ENCODE assay signal across 9 cellular contexts in the genomic region with DNA sequence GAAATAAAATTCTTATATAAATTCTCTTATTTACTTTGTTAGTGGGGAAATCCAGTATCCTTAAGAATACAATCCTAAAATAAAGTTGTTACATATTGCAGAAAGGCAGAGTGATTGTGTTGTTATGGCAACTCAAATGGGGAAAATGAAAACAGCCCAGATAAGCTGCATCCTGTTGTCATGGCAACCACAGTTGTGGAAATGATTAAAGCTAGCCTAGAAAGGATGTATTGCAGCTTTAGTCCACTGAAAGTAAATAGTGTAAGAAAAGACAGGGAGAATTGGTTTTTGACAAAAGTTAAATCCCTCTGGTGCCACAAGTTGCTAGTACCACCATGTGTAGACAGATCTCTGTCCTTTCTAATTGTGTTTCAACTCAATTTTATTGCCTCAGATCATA. TPM values are rescaled to one million over a fixed set of nuclear protein-coding genes. Genes with fewer than 3 reads are reported as not detected.
DNase-seq lines count a peak whose midpoint lies in the region; ATAC-seq, FAIRE-seq and TF ChIP-seq lines count a peak whose summit lies in the region.
"Had no signal": no experiment of that assay in that cellular context is flagged by ENCODE, and none has a peak within 500 bp of the region (broad histone marks: within the 10 kb centered on the region; RNA-seq: fewer than 3 reads in every experiment).

No MANE protein-coding gene starts in this region.

- POLR2A ChIA-PET in A549 (lab: Yijun Ruan, JAX): no interaction called here
- POLR2A ChIA-PET in RWPE1 (lab: Yijun Ruan, JAX; ENCODE audit: low non-redundant PET): no interaction called here

- CTCF ChIA-PET in A549 (lab: Yijun Ruan, JAX) (interaction anchor here (0.5 to 1.1 kb wide), 4 partner anchors 23 to 204 kb away, joined by 3 to 4 read pairs (median 4); no protein-coding TSS in a partner anchor), RWPE1 (lab: Yijun Ruan, JAX) (interaction anchor here (0.8 kb wide), 2 partner anchors 9 to 17 kb away, joined by 3 read pairs; no protein-coding TSS in a partner anchor)

- FAIRE-seq in A549 (lab: Jason Lieb, UNC): no peak
- FAIRE-seq: frontal cortex had no signal

- DNase-seq in A549 (ENCODE audit: low read depth in 1 of 2, low spot score in 1 of 2) (peak; percentile 26 to 62), Caki2 (ENCODE audit: low read depth) (peak; percentile 22), RWPE1 (ENCODE audit: low spot score) (peak; percentile 26), fibroblast of pulmonary artery (ENCODE audit: low read depth) (peak; percentile 90), NCI-H187 (lab: John Stamatoyannopoulos, UW) (no peak), upper lobe of left lung (no peak), cerebellar nuclear complex (lab: John Stamatoyannopoulos, UW) (no peak), testis (no peak)

- no peak for TF ChIP-seq POLR2A in A549 (IDR thresholded peaks at IDR 0.05; ENCODE audit: low read length)
- no peak for TF ChIP-seq POLR2A in upper lobe of left lung (IDR thresholded peaks at IDR 0.05)
- TF ChIP-seq POLR2A in testis (IDR thresholded peaks at IDR 0.05): no peak

- peak in 1 of 2 experiments; percentile 64; a peak in 4 of 6 replicates for ATAC-seq in A549
- ATAC-seq in upper lobe of left lung (ENCODE audit: low FRiP score in 2 of 2): no peak

- TF ChIP-seq RAD21 in A549 (conservative IDR thresholded peaks at IDR 0.05 in 1 of 2, IDR thresholded peaks at IDR 0.05 in 1 of 2): no peak

- H3K9me3 ChIP-seq in A549 (no peaks in the 10 kb centered on the region), upper lobe of left lung (no peaks in the 10 kb centered on the region), testis (no peaks in the 10 kb centered on the region)

- H3K27me3 ChIP-seq in upper lobe of left lung: no peaks in the 10 kb centered on the region
- H3K27me3 ChIP-seq in testis: no peaks in the 10 kb centered on the region

- TF ChIP-seq CTCF in A549 (IDR thresholded peaks at IDR 0.05) (no peak), RWPE1 (conservative IDR thresholded peaks at IDR 0.05; ENCODE audit: low read depth) (no peak), fibroblast of pulmonary artery (IDR thresholded peaks at IDR 0.05; ENCODE audit: low read length, missing control alignments) (no peak), upper lobe of left lung (IDR thresholded peaks at IDR 0.05) (no peak), testis (IDR thresholded peaks at IDR 0.05) (no peak)

- H3K4me1 ChIP-seq in A549 (peaks cover 12% of the 10 kb centered on the region; the same call in 2 of the 3 replicates), upper lobe of left lung (no peaks in the 10 kb centered on the region), testis (no peaks in the 10 kb centered on the region)

- no peak overlapping the region for H3K4me2 ChIP-seq in A549

- H3K27ac ChIP-seq in A549 (no peak overlapping the region), RWPE1 (no peak overlapping the region), upper lobe of left lung (no peak overlapping the region), testis (no peak overlapping the region)

- no peak for TF ChIP-seq EP300 in A549 (IDR thresholded peaks at IDR 0.05)
- no peak for TF ChIP-seq EP300 in upper lobe of left lung (IDR thresholded peaks at IDR 0.05)

- in situ Hi-C loops in Caki2 (cut with HindIII; ENCODE audit: low pct_unique_long_range_greater_than_20kb, low sequenced_read_pairs): no loop called here

- no peaks in the 10 kb centered on the region for H3K36me3 ChIP-seq in upper lobe of left lung
- H3K36me3 ChIP-seq in testis (ENCODE audit: low read depth, missing control alignments): no peaks in the 10 kb centered on the region

- intact Hi-C loops in testis (cut with DNase I; ENCODE audit: low total_unique reads): no loop called here

- no peak overlapping the region for H3K4me3 ChIP-seq in A549
- no peak overlapping the region for H3K4me3 ChIP-seq in fibroblast of pulmonary artery (replicated peaks; ENCODE audit: low read depth, low read length)
- no peak overlapping the region for H3K4me3 ChIP-seq in upper lobe of left lung
- H3K4me3 ChIP-seq in testis: no peak overlapping the region

TF ChIP-seq in A549, 52 proteins besides CTCF, POLR2A, EP300 and RAD21:
- TF ChIP-seq FOSB (CRISPR knock-in tag; IDR thresholded peaks at IDR 0.05) (no peak), NR3C1 (IDR thresholded peaks at IDR 0.05) (no peak), GATA3 (IDR thresholded peaks at IDR 0.05; ENCODE audit: borderline replicate concordance) (no peak), MAX (IDR thresholded peaks at IDR 0.05) (no peak), ELK1 (IDR thresholded peaks at IDR 0.05; ENCODE audit: low read depth, low read length) (no peak), PHF8 (IDR thresholded peaks at IDR 0.05; ENCODE audit: borderline replicate concordance, low read depth) (no peak), POLR2AphosphoS2 (conservative IDR thresholded peaks at IDR 0.05; ENCODE audit: low read length) (no peak), HEYL (CRISPR knock-in tag; IDR thresholded peaks at IDR 0.05) (no peak), MAZ (IDR thresholded peaks at IDR 0.05; ENCODE audit: borderline replicate concordance, low read depth, low read length) (no peak), CHD2 (IDR thresholded peaks at IDR 0.05; ENCODE audit: low read length, partially characterized antibody) (no peak), SMC3 (IDR thresholded peaks at IDR 0.05) (no peak), ZFP36 (IDR thresholded peaks at IDR 0.05; ENCODE audit: borderline replicate concordance, partially characterized antibody) (no peak), EHF (CRISPR knock-in tag; IDR thresholded peaks at IDR 0.05) (no peak), JUNB (IDR thresholded peaks at IDR 0.05) (no peak), MAFK (IDR thresholded peaks at IDR 0.05; ENCODE audit: partially characterized antibody) (no peak), ZC3H11A (IDR thresholded peaks at IDR 0.05) (no peak), KDM1A (IDR thresholded peaks at IDR 0.05; ENCODE audit: low read depth) (no peak), ZNF302 (CRISPR knock-in tag; IDR thresholded peaks at IDR 0.05) (no peak)
- TF ChIP-seq, protein P1, sequence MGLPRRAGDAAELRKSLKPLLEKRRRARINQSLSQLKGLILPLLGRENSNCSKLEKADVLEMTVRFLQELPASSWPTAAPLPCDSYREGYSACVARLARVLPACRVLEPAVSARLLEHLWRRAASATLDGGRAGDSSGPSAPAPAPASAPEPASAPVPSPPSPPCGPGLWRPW (IDR thresholded peaks at IDR 0.05): no peak
- TF ChIP-seq, protein P2, sequence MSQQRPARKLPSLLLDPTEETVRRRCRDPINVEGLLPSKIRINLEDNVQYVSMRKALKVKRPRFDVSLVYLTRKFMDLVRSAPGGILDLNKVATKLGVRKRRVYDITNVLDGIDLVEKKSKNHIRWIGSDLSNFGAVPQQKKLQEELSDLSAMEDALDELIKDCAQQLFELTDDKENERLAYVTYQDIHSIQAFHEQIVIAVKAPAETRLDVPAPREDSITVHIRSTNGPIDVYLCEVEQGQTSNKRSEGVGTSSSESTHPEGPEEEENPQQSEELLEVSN (IDR thresholded peaks at IDR 0.05; ENCODE audit: borderline replicate concordance, low read depth): no peak

RNA-seq across cellular contexts. Expression of gene BTRC, which starts 43.2 kb away (rescaled TPM):
- polyA plus RNA-seq in A549 (2011; rRNA removed) (15.6 and 23.1 TPM in 2 replicates), A549 (2017; fragmentation: RNase III; extraction: RNeasy Plus Mini Kit Qiagen cat#74134 plus additional on column Dnase treatment) (7.4 to 8.0 TPM (median 7.8 TPM) in 3 replicates), testis (ENCODE audit: insufficient read depth, low read depth, low replicate concordance) (41.0 TPM)
- 3.7 and 4.1 TPM in 2 replicates for polyA plus RNA-seq in A549 (2012; cell fraction: cytosol; rRNA removed)
- polyA plus RNA-seq in A549 (2012; cell fraction: nucleus; rRNA removed): 4.4 and 6.8 TPM in 2 replicates
- 17.9 and 21.4 TPM in 2 replicates for polyA minus RNA-seq in A549 (2011; rRNA and poly(A)+ RNA removed)
- total RNA-seq in Caki2 (2014; rRNA removed; shearing (Covaris generic); ENCODE audit: low replicate concordance): 4.8 and 11.3 TPM in 2 replicates
- total RNA-seq in upper lobe of left lung (10 to 100 TPM in 4 of 6 donors, 1 to 10 TPM in 2; 8.5 to 21.0 (median 11.6) TPM), testis (10 to 100 TPM; 40.0 to 43.8 TPM)

Comparison
In these comparisons a context has a peak if more than half of its experiments do, and no peak if none do; other contexts are left out.
1. DNase-seq: peak in A549 (2 of 2), Caki2 (single experiment), RWPE1 (single experiment) and fibroblast of pulmonary artery (single experiment); none in NCI-H187 (0 of 2), upper lobe of left lung (0 of 2), cerebellar nuclear complex (0 of 2) and testis (single experiment).